ENCODE assay signal across 10 cellular contexts in genomic region chr21:44089001-44089911, GRCh38. TPM values are rescaled to one million over a fixed set of nuclear protein-coding genes. Genes with fewer than 3 reads are reported as not detected.
DNase-seq lines count a peak whose midpoint lies in the region; ATAC-seq and TF ChIP-seq lines count a peak whose summit lies in the region.
"Had no signal": no experiment of that assay in that cellular context is flagged by ENCODE, and none has a peak within 500 bp of the region (broad histone marks: within the 10 kb centered on the region; RNA-seq: fewer than 3 reads in every experiment).

No MANE protein-coding gene starts in this region.

- ATAC-seq in HG02943 (IDR thresholded peaks at IDR 0.05; ENCODE audit: low read depth, unreplicated experiment) (peak; percentile 75), lung (ENCODE audit: insufficient read depth, low FRiP score) (no peak), GM18909 (IDR thresholded peaks at IDR 0.05; ENCODE audit: poor library complexity, unreplicated experiment) (no peak)
- peak; percentile 67 to 73 for ATAC-seq in activated T-cell treated with anti-CD3 and anti-CD28 coated beads, Interleukin-2, amount 50 U/mL, for 4 hours

- no peaks in the 10 kb centered on the region for H3K9me3 ChIP-seq in BLaER1
- no peaks in the 10 kb centered on the region for H3K9me3 ChIP-seq in lung (ENCODE audit: control insufficient read depth in 2 of 2, insufficient read depth in 1 of 2, low read length in 1 of 2)

- peak; percentile 18 for DNase-seq in activated T-cell treated with anti-CD3 and anti-CD28 coated beads, Interleukin-2, amount 50 U/mL, for 4 hours
- DNase-seq in lung (ENCODE audit: low spot score) (peak; percentile 23), dedifferentiated amniotic fluid mesenchymal stem cell (ENCODE audit: extremely low spot score) (no peak), NCI-H748 treated with DMSO at 0.1 percent for 48 hours (lab: John Stamatoyannopoulos, UW) (no peak), NCI-H1048 (lab: John Stamatoyannopoulos, UW) (no peak)
- DNase-seq: amygdala, NCI-H526 had no signal

- no peaks in the 10 kb centered on the region for H3K27me3 Mint-ChIP-seq in activated T-cell treated with anti-CD3 and anti-CD28 coated beads, Interleukin-2, amount 50 U/mL, for 4 hours (ENCODE audit: low read depth)

- no peaks in the 10 kb centered on the region for H3K9me3 Mint-ChIP-seq in activated T-cell treated with anti-CD3 and anti-CD28 coated beads, Interleukin-2, amount 50 U/mL, for 4 hours

- peak overlapping the region; percentile 68 for H3K4me3 Mint-ChIP-seq in activated T-cell treated with anti-CD3 and anti-CD28 coated beads, Interleukin-2, amount 50 U/mL, for 4 hours

- H3K4me2 ChIP-seq in BLaER1: peak overlapping the region; percentile 74

- no peak overlapping the region for H3K9ac ChIP-seq in BLaER1

- H3K4me3 ChIP-seq in BLaER1: no peak overlapping the region
- H3K4me3 ChIP-seq in lung: no peak overlapping the region

- H3K36me3 ChIP-seq in BLaER1 (peaks cover 90% of the 10 kb centered on the region), lung (ENCODE audit: control insufficient read depth in 2 of 2, insufficient read depth in 2 of 2, low read length in 2 of 2) (peaks cover 21 to 49% of the 10 kb centered on the region in 2 donors)

- peaks cover 51% of the 10 kb centered on the region for H4K20me1 ChIP-seq in BLaER1

- H3K4me1 ChIP-seq in BLaER1 (peaks cover 46% of the 10 kb centered on the region), lung (ENCODE audit: control insufficient read depth in 2 of 2, insufficient read depth in 2 of 2, low read length in 2 of 2) (peaks cover 0 to 24% of the 10 kb centered on the region in 2 donors)

- H3K36me3 Mint-ChIP-seq in activated T-cell treated with anti-CD3 and anti-CD28 coated beads, Interleukin-2, amount 50 U/mL, for 4 hours (ENCODE audit: insufficient read depth): peaks cover 40% of the 10 kb centered on the region

- H3K27ac ChIP-seq in BLaER1: peak overlapping the region; percentile 47
- no peak overlapping the region for H3K27ac ChIP-seq in lung (ENCODE audit: low read depth in 1 of 2, low read length in 1 of 2)

- no peak for TF ChIP-seq CTCF in lung (IDR thresholded peaks at IDR 0.05; ENCODE audit: control extremely low read depth, extremely low read depth)

- no peaks in the 10 kb centered on the region for H3K27me3 ChIP-seq in BLaER1
- no peaks in the 10 kb centered on the region for H3K27me3 ChIP-seq in lung (ENCODE audit: control insufficient read depth, insufficient read depth)

- WGBS in lung, 2 donors: 55 to 77% methylated on average over 30 of the region's 30 CpGs

- peaks cover 65% of the 10 kb centered on the region for H3K4me1 Mint-ChIP-seq in activated T-cell treated with anti-CD3 and anti-CD28 coated beads, Interleukin-2, amount 50 U/mL, for 4 hours (ENCODE audit: low read depth)

RNA-seq across cellular contexts. Expression of gene PWP2, which starts 17.9 kb away (rescaled TPM):
- 100 to 1,000 TPM in 1 of 3 donors, 10 to 100 TPM in 2; 24.6 to 145 (median 27.1) TPM for total RNA-seq in activated T-cell treated with anti-CD3 and anti-CD28 coated beads, Interleukin-2, amount 50 U/mL, for 4 hours
- 10 to 100 TPM; 10.3 to 20.4 TPM for total RNA-seq in lung
- 1 to 10 TPM; 3.6 to 8.9 TPM for polyA plus RNA-seq in lung

RNA-seq across cellular contexts. Expression of gene GATD3, which starts 44.2 kb away (rescaled TPM):
- 10 to 100 TPM in 1 of 3 donors, 1 to 10 TPM in 2; 7.3 to 63.8 (median 9.3) TPM for total RNA-seq in activated T-cell treated with anti-CD3 and anti-CD28 coated beads, Interleukin-2, amount 50 U/mL, for 4 hours
- total RNA-seq in lung: 10 to 100 TPM in 1 of 2 donors, 1 to 10 TPM in 1; 9.8 to 29.4 TPM
- 10 to 100 TPM in 1 of 2 donors, 1 to 10 TPM in 1; 6.5 to 48.5 TPM for polyA plus RNA-seq in lung

Comparison
In these comparisons a context has a peak if more than half of its experiments do, and no peak if none do; other contexts are left out.
1. ATAC-seq: peak in HG02943 (single experiment) and activated T-cell treated with anti-CD3 and anti-CD28 coated beads, Interleukin-2, amount 50 U/mL, for 4 hours (2 of 2); none in lung (single experiment) and GM18909 (single experiment).
2. DNase-seq: peak in activated T-cell treated with anti-CD3 and anti-CD28 coated beads, Interleukin-2, amount 50 U/mL, for 4 hours (single experiment) and lung (single experiment); none in dedifferentiated amniotic fluid mesenchymal stem cell (single experiment), NCI-H748 treated with DMSO at 0.1 percent for 48 hours (single experiment) and NCI-H1048 (single experiment).